ENCODE assay signal across 22 cellular contexts in genomic region chr3:55647086-55647485, GRCh38.
DNase-seq lines count a peak whose midpoint lies in the region; ATAC-seq, FAIRE-seq and TF ChIP-seq lines count a peak whose summit lies in the region.
"Had no signal": no experiment of that assay in that cellular context is flagged by ENCODE, and none has a peak within 500 bp of the region (broad histone marks: within the 10 kb centered on the region; RNA-seq: fewer than 3 reads in every experiment).

No MANE protein-coding gene starts in this region.

- H3K4me3 ChIP-seq in H7 (ENCODE audit: insufficient read depth, low read depth, low read length) (no peak overlapping the region), breast epithelium (no peak overlapping the region)
- H3K4me3 ChIP-seq: A549, GM12878 had no signal

- H3K4me1 ChIP-seq in breast epithelium: no peaks in the 10 kb centered on the region
- H3K4me1 ChIP-seq: A549 had no signal

- no peaks in the 10 kb centered on the region for H3K9me3 ChIP-seq in breast epithelium
- H3K9me3 ChIP-seq in T-helper 17 cell (ENCODE audit: control insufficient read depth, low read length, poor library complexity, severe bottlenecking): no peaks in the 10 kb centered on the region
- H3K9me3 ChIP-seq: A549 had no signal

- no peaks in the 10 kb centered on the region for H3K27me3 ChIP-seq in H7 (ENCODE audit: control insufficient read depth, insufficient read depth, low read length)
- no peaks in the 10 kb centered on the region for H3K27me3 ChIP-seq in breast epithelium

- no peak for TF ChIP-seq POLR2A in GM12892 (IDR thresholded peaks at IDR 0.05; ENCODE audit: low read depth, low read length)
- no peak for TF ChIP-seq POLR2A in breast epithelium (IDR thresholded peaks at IDR 0.05)

- intact Hi-C loops in breast epithelium (cut with DNase I; ENCODE audit: low total_unique reads): no loop called here

- peaks cover 2% of the 10 kb centered on the region for H3K27me3 Mint-ChIP-seq in brain
- H3K27me3 Mint-ChIP-seq in nephron (ENCODE audit: low read depth): peaks cover 4% of the 10 kb centered on the region
- peaks cover 5% of the 10 kb centered on the region for H3K27me3 Mint-ChIP-seq in T-helper 17 cell

- no peak for ATAC-seq in T-helper 17 cell
- ATAC-seq: A549, GM12878, HCT116 had no signal

- no peaks in the 10 kb centered on the region for H3K36me3 ChIP-seq in H7 (replicated peaks; ENCODE audit: control insufficient read depth, insufficient read depth, low read length)
- H3K36me3 ChIP-seq in breast epithelium: no peaks in the 10 kb centered on the region

- no peak overlapping the region for H3K27ac ChIP-seq in breast epithelium
- H3K27ac ChIP-seq: A549, RWPE1 had no signal

- H3K27ac Mint-ChIP-seq in brain (peak overlapping the region in 3 of 5 experiments; percentile 52 to 82 (median 63)), nephron (peak overlapping the region; percentile 74 to 93 (median 87)), T-helper 17 cell (no peak overlapping the region)
- H3K27ac Mint-ChIP-seq: B cell had no signal

- H3K4me1 Mint-ChIP-seq in brain: peaks cover 31% of the 10 kb centered on the region
- peaks cover 37% of the 10 kb centered on the region for H3K4me1 Mint-ChIP-seq in nephron
- H3K4me1 Mint-ChIP-seq in T-helper 17 cell: no peaks in the 10 kb centered on the region
- H3K4me1 Mint-ChIP-seq: B cell, CD14-positive monocyte had no signal

- FAIRE-seq in GM12892 (lab: Jason Lieb, UNC): no peak
- FAIRE-seq: A549, GM12878 had no signal

- H3K9me3 Mint-ChIP-seq in brain (no peaks in the 10 kb centered on the region), nephron (no peaks in the 10 kb centered on the region)

- TF ChIP-seq CTCF in brain (conservative IDR thresholded peaks at IDR 0.05) (no peak), nephron (IDR thresholded peaks at IDR 0.05; ENCODE audit: unreplicated experiment in 3 of 3) (no peak), breast epithelium (IDR thresholded peaks at IDR 0.05) (no peak)

- DNase-seq in H7 (peak; percentile 33), NCI-H82 treated with DMSO at 0.1 percent for 48 hours (lab: John Stamatoyannopoulos, UW; ENCODE audit: unreplicated experiment) (peak; percentile 13), GM12892 (ENCODE audit: insufficient read length) (no peak), breast epithelium (ENCODE audit: low spot score in 2 of 2) (no peak), T-helper 17 cell (no peak)
- no peak for DNase-seq in effector CD8-positive, alpha-beta T cell (lab: John Stamatoyannopoulos, UW)
- DNase-seq: DMS79 treated with DMSO at 0.1 percent for 48 hours, KG1, NCI-H1092, NCI-H1436 treated with DMSO at 0.1 percent for 48 hours, NCI-H1930, NCI-H345, NCI-H524 treated with DMSO at 0.1 percent for 48 hours, SHP77 treated with DMSO at 0.1 percent for 48 hours had no signal

- no peaks in the 10 kb centered on the region for H3K36me3 Mint-ChIP-seq in brain
- no peaks in the 10 kb centered on the region for H3K36me3 Mint-ChIP-seq in nephron (ENCODE audit: low read depth)
- H3K36me3 Mint-ChIP-seq in T-helper 17 cell (ENCODE audit: low read depth): no peaks in the 10 kb centered on the region
- H3K36me3 Mint-ChIP-seq: CD14-positive monocyte had no signal

- H3K4me3 Mint-ChIP-seq in brain: peak overlapping the region in 3 of 5 experiments; percentile 5 to 35 (median 16)
- H3K4me3 Mint-ChIP-seq in nephron: peak overlapping the region in 2 of 3 experiments; percentile 58 to 60
- H3K4me3 Mint-ChIP-seq in T-helper 17 cell: no peak overlapping the region
- H3K4me3 Mint-ChIP-seq: B cell, CD14-positive monocyte had no signal

Comparison
In these comparisons a context has a peak if more than half of its experiments do, and no peak if none do; other contexts are left out.
1. DNase-seq: peak in H7 (single experiment) and NCI-H82 treated with DMSO at 0.1 percent for 48 hours (single experiment); none in effector CD8-positive, alpha-beta T cell (single experiment), GM12892 (single experiment), breast epithelium (0 of 2) and T-helper 17 cell (0 of 3).